17 cellular contexts compared by ENCODE assay signal in the genomic region with DNA sequence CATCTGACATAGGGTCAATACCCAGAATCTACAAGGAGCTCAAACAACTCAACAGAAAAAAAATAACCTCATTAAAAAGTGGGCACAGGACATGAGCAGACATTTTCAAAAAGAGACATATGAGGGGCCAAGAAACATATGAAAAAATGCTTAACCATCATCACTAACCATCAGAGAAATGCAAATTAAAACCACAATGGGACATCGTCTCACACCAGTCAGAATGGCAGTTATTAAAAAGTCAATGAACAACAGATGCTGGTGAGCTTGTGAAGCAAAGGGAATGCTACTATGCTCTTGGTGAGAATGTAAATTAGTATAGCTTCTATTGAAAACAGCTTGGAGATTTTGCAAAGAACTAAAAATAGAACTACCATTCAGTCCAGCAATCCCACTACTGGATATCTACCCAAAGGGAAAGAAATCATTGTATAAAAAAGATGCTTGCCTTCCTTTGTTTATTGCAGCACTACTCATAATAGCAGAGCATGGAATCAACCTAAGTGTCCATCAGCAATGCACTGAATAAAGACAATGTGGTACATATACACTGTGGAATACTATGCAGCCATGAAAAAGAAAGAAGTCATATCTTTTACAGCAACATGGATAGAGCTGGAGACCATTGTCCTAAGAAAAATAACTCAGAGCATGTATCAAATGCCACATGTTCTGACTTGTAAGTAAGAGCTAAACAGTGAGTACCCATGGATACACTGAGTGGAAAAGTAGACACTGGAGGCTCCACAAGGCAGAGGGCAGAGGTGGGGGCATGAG.
"Had no signal": no experiment of that assay in that cellular context is flagged by ENCODE, and none has a peak within 500 bp of the region (broad histone marks: within the 10 kb centered on the region; RNA-seq: fewer than 3 reads in every experiment).

No MANE protein-coding gene starts in this region.

- ATAC-seq: left colon had no signal

- DNase-seq: activated CD4-positive, alpha-beta memory T cell treated with anti-CD3 and anti-CD28 coated beads for 36 hours; activated CD4-positive, alpha-beta T cell treated with anti-CD3 and anti-CD28 coated beads for 1 hour; activated CD8-positive, alpha-beta memory T cell treated with anti-CD3 and anti-CD28 coated beads, Interleukin-2, amount 50 U/mL, for 48 hours; activated naive CD4-positive, alpha-beta T cell treated with anti-CD3 and anti-CD28 coated beads for 36 hours; caudate nucleus; colonic mucosa; esophagus squamous epithelium; foreskin fibroblast; head of caudate nucleus; left colon; midbrain; ovary; sigmoid colon; stimulated activated CD4-positive, alpha-beta T cell treated with anti-CD3 and anti-CD28 coated beads, Interleukin-12 subunit alpha, Interleukin-12 subunit beta, amount 100 ng/mL, for 4 hours; stimulated activated naive CD4-positive, alpha-beta T cell; substantia nigra; transverse colon had no signal
